ENCODE assay signal across 9 cellular contexts in the genomic region with DNA sequence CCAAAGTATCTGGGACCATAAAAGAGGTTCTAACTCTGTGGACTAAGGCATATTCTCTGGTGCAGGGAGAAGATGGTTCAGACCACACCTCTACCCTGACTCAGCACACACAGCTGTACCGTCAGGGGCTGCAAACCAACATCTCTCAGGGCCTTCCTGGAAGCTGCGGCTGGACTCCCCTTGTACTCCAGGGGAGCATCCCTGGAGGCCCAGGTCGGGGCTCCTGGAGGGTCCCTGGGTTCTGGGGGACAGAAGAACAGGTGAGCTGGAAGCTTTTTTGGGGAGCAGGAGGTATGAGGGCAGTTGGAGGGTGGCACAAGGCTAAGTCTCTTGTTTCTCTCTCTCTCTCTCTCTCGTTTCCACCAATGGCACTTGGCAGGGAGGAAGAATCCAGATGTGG.
"Had no signal": no experiment of that assay in that cellular context is flagged by ENCODE, and none has a peak within 500 bp of the region (broad histone marks: within the 10 kb centered on the region; RNA-seq: fewer than 3 reads in every experiment).

No MANE protein-coding gene starts in this region.

- FAIRE-seq: HepG2 had no signal

- H3K4me3 ChIP-seq: GM23248, HAP-1 had no signal

- H3K9me3 Mint-ChIP-seq: HFFc6 had no signal

- H3K27ac ChIP-seq: GM23248, HL-60 had no signal

- H3K4me3 Mint-ChIP-seq: HFFc6, IgD-negative memory B cell had no signal

- DNase-seq: GM23248, GOT3, H7, HFFc6 had no signal

- H3K9ac ChIP-seq: GM23248 had no signal

- H3K36me3 Mint-ChIP-seq: IgD-negative memory B cell had no signal

- H3K9me3 ChIP-seq: HAP-1 had no signal

- H3K4me1 ChIP-seq: HAP-1 had no signal

- H3K36me3 ChIP-seq: HAP-1 had no signal

- H2AFZ ChIP-seq: GM23248 had no signal

- ATAC-seq: HCT116, HepG2 had no signal

- H3K27ac Mint-ChIP-seq: HFFc6, IgD-negative memory B cell had no signal
